In genomic region chr2:33476793-33477190, GRCh38 we compare ENCODE assay signal across 1 cellular context.
TF ChIP-seq lines count a peak whose summit lies in the region.

No MANE protein-coding gene starts in this region.

TF ChIP-seq in GM23338, 12 proteins besides CTCF, POLR2A, EP300 and RAD21 (continued from another document):
- TF ChIP-seq ZNF462 (CRISPR knock-in tag; IDR thresholded peaks at IDR 0.05) (no peak), ETS1 (IDR thresholded peaks at IDR 0.05) (no peak), ZNF114 (CRISPR knock-in tag; IDR thresholded peaks at IDR 0.05) (no peak), ZNF331 (CRISPR knock-in tag; IDR thresholded peaks at IDR 0.05; ENCODE audit: low read depth) (no peak)
